11 cellular contexts compared by ENCODE assay signal in genomic region chr2:239295377-239296019, GRCh38.
DNase-seq lines count a peak whose midpoint lies in the region; ATAC-seq and TF ChIP-seq lines count a peak whose summit lies in the region.
"Had no signal": no experiment of that assay in that cellular context is flagged by ENCODE, and none has a peak within 500 bp of the region (broad histone marks: within the 10 kb centered on the region; RNA-seq: fewer than 3 reads in every experiment).

No MANE protein-coding gene starts in this region.

- H3T11ph ChIP-seq in H9 (ENCODE audit: low read length), result no peak overlapping the region

- H3K79me1 ChIP-seq in H9 (ENCODE audit: insufficient read depth, low read depth, low read length, poor library complexity, severe bottlenecking), result no peaks in the 10 kb centered on the region

- H3K4me2 ChIP-seq in BLaER1 treated with 17β-estradiol and CSF1 and Interleukin-3, amounts not matched to agents 10 nM and 100 nM, result peak overlapping the region; percentile 48 to 97 (median 79)
- H3K4me2 ChIP-seq in H9 (ENCODE audit: insufficient read depth, insufficient read length, low read length), result no peak overlapping the region

- no peak overlapping the region for H3K23ac ChIP-seq in H9 (ENCODE audit: insufficient read length, low read depth, low read length)

- peaks cover 4% of the 10 kb centered on the region; the same call in 1 of the 2 replicates for H3K79me2 ChIP-seq in H9 (ENCODE audit: insufficient read depth, low read length)

- no peak overlapping the region for H3K4me3 ChIP-seq in BLaER1 treated with 17β-estradiol and CSF1 and Interleukin-3, amounts not matched to agents 10 nM and 100 nM

- H3K9me3 ChIP-seq in BLaER1 treated with 17β-estradiol and CSF1 and Interleukin-3, amounts not matched to agents 10 nM and 100 nM (replicated peaks in 1 of 11), result no peaks in the 10 kb centered on the region
- H3K9me3 ChIP-seq in H9 (ENCODE audit: control insufficient read depth, low read depth, low read length), result no peaks in the 10 kb centered on the region

- H3K4me1 ChIP-seq in BLaER1 treated with 17β-estradiol and CSF1 and Interleukin-3, amounts not matched to agents 10 nM and 100 nM, result peaks cover 47 to 100% (median 97%) of the 10 kb centered on the region in 10 experiments
- H3K4me1 ChIP-seq in H9 (ENCODE audit: insufficient read depth, low read length), result peaks cover 17% of the 10 kb centered on the region; the same call in 1 of the 2 replicates

- peak overlapping the region in 4 of 11 experiments; percentile 8 to 43 (median 32); a peak in 4 of 22 replicates for H3K27ac ChIP-seq in BLaER1 treated with 17β-estradiol and CSF1 and Interleukin-3, amounts not matched to agents 10 nM and 100 nM
- H3K27ac ChIP-seq in H9 (ENCODE audit: insufficient read length, low read depth, low read length) (no peak overlapping the region), angular gyrus (ENCODE audit: low read depth, low read length) (peak overlapping the region; percentile 23)

- 0 out of 7 replicates have a peak, but pooled peaks cover 0 to 2% (median 0%) of the 10 kb centered on the region in 3 experiments for H3K36me3 Mint-ChIP-seq in H9 (ENCODE audit: insufficient read depth in 1 of 3, low read depth in 3 of 3)
- H3K36me3 Mint-ChIP-seq in naive thymus-derived CD8-positive, alpha-beta T cell, result no peaks in the 10 kb centered on the region

- no peak overlapping the region for H2BK20ac ChIP-seq in H9 (ENCODE audit: low read depth, low read length, poor library complexity, severe bottlenecking)

- no peaks in the 10 kb centered on the region; a peak in 1 of 22 replicates for H3K36me3 ChIP-seq in BLaER1 treated with 17β-estradiol and CSF1 and Interleukin-3, amounts not matched to agents 10 nM and 100 nM

- H3K14ac ChIP-seq in H9 (ENCODE audit: insufficient read depth, low read length), result no peak overlapping the region

- no peak overlapping the region for H2BK12ac ChIP-seq in H9 (ENCODE audit: insufficient read length, low read depth, low read length)

- H3K56ac ChIP-seq in H9 (ENCODE audit: insufficient read length, low read depth, low read length), result no peak overlapping the region

- H3K4me3 Mint-ChIP-seq in H9, result peak overlapping the region; percentile 12 to 45; a peak in 2 of 5 replicates
- H3K4me3 Mint-ChIP-seq in naive thymus-derived CD8-positive, alpha-beta T cell, result peak overlapping the region; percentile 79 to 94 (median 90)

- no CpG with 5 or more reads among the region's 6 CpGs for WGBS in H9 (ENCODE audit: extremely low coverage, insufficient read length, low lambda C conversion rate)

- no peak overlapping the region for H3K18ac ChIP-seq in H9 (ENCODE audit: insufficient read length, low read depth, low read length)

- no peaks in the 10 kb centered on the region for H3K27me3 Mint-ChIP-seq in H9 (ENCODE audit: low read depth)
- no peaks in the 10 kb centered on the region for H3K27me3 Mint-ChIP-seq in naive thymus-derived CD8-positive, alpha-beta T cell

- TF ChIP-seq CTCF in H9 (conservative IDR thresholded peaks at IDR 0.05), result no peak

- no peak overlapping the region for H2AK5ac ChIP-seq in H9 (ENCODE audit: insufficient read length, low read length)

- no peak overlapping the region for H2BK120ac ChIP-seq in H9 (ENCODE audit: low read depth, low read length, poor library complexity, severe bottlenecking)

- peak overlapping the region in 5 of 11 experiments; percentile 4 to 43 (median 19); a peak in 8 of 22 replicates for H3K9ac ChIP-seq in BLaER1 treated with 17β-estradiol and CSF1 and Interleukin-3, amounts not matched to agents 10 nM and 100 nM
- H3K9ac ChIP-seq in H9 (ENCODE audit: extremely low read depth, insufficient read length, low read length), result no peak overlapping the region

- ATAC-seq in naive thymus-derived CD8-positive, alpha-beta T cell, result peak; percentile 22 to 59
- ATAC-seq in HG03196 (IDR thresholded peaks at IDR 0.05; ENCODE audit: unreplicated experiment), result no peak
- no peak for ATAC-seq in GM19035 (IDR thresholded peaks at IDR 0.05; ENCODE audit: unreplicated experiment)

- no peak overlapping the region for H4K91ac ChIP-seq in H9 (ENCODE audit: insufficient read length, low read depth, low read length)

- H4K5ac ChIP-seq in H9 (ENCODE audit: insufficient read length, low read depth, low read length), result no peak overlapping the region

- peak overlapping the region; percentile 80 to 97 (median 85) for H3K27ac Mint-ChIP-seq in H9
- peak overlapping the region; percentile 89 to 99 (median 94) for H3K27ac Mint-ChIP-seq in naive thymus-derived CD8-positive, alpha-beta T cell

- H2BK15ac ChIP-seq in H9 (ENCODE audit: low read depth, low read length), result no peak overlapping the region

- DNase-seq in H9 (no peak), HuH-7.5 (ENCODE audit: low spot score) (no peak), NCI-H82 (lab: John Stamatoyannopoulos, UW) (no peak)
- DNase-seq in naive thymus-derived CD8-positive, alpha-beta T cell, result peak in 6 of 10 donors; percentile 32 to 65 (median 46)
- DNase-seq: EL, NCI-H1694, SIG-M5 had no signal

- H3K4me1 Mint-ChIP-seq in H9, result peaks cover 65 to 69% of the 10 kb centered on the region in 2 experiments
- peaks cover 33 to 82% (median 71%) of the 10 kb centered on the region in 4 donors for H3K4me1 Mint-ChIP-seq in naive thymus-derived CD8-positive, alpha-beta T cell

- H4K20me1 ChIP-seq in BLaER1 treated with 17β-estradiol and CSF1 and Interleukin-3, amounts not matched to agents 10 nM and 100 nM, result peaks cover 81 to 100% (median 96%) of the 10 kb centered on the region in 11 experiments
- H4K20me1 ChIP-seq in H9 (ENCODE audit: control insufficient read depth, insufficient read depth, insufficient read length), result peaks cover under 1% of the 10 kb centered on the region

- H2AFZ ChIP-seq in H9 (ENCODE audit: low read length), result no peak overlapping the region

- no peaks in the 10 kb centered on the region for H3K27me3 ChIP-seq in BLaER1 treated with 17β-estradiol and CSF1 and Interleukin-3, amounts not matched to agents 10 nM and 100 nM
- H3K27me3 ChIP-seq in H9 (ENCODE audit: insufficient read depth, low read length), result no peaks in the 10 kb centered on the region

- H3K4ac ChIP-seq in H9 (ENCODE audit: low read depth, low read length), result no peak overlapping the region

- H3K9me3 Mint-ChIP-seq in H9, result no peaks in the 10 kb centered on the region; a peak in 1 of 5 replicates
- H3K9me3 Mint-ChIP-seq in naive thymus-derived CD8-positive, alpha-beta T cell, result no peaks in the 10 kb centered on the region

- H2BK5ac ChIP-seq in H9 (ENCODE audit: insufficient read length, low read length), result no peak overlapping the region

- POLR2A ChIA-PET in naive thymus-derived CD8-positive, alpha-beta T cell (lab: Charles Lee), result interaction anchor here (0.6 to 11.6 kb wide), 18 partner anchors 8 to 106 kb away, joined by 3 to 98 read pairs (median 3); partner anchors contain the start of gene HDAC4

- H4K8ac ChIP-seq in H9 (replicated peaks; ENCODE audit: insufficient read length, low read depth, low read length), result no peak overlapping the region

- H3K23me2 ChIP-seq in H9 (ENCODE audit: insufficient read length, low read depth, low read length, poor library complexity, severe bottlenecking), result no peaks in the 10 kb centered on the region

Comparison
In these comparisons a context has a peak if more than half of its experiments do, and no peak if none do; other contexts are left out.
1. DNase-seq: peak in naive thymus-derived CD8-positive, alpha-beta T cell (6 of 10); none in H9 (single experiment), HuH-7.5 (single experiment) and NCI-H82 (single experiment).
2. ATAC-seq: peak in naive thymus-derived CD8-positive, alpha-beta T cell (2 of 2); none in HG03196 (single experiment) and GM19035 (single experiment).